Comparison of ENCODE assay signal across 18 cellular contexts in the genomic region with DNA sequence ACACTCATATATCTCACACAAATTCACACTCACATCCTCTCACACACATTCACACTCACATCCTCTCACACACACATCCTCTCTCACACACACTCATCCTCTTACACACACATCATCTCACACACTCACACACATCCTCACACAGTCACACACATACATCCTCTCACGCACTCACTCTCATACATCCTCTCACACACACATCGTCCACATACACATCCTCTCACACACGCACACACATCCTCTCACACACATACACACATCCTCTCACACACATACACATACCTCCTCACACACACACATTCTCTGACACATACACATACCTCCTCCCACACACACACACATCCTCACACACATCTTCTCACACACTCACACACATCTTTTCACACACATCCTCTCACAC.
DNase-seq lines count a peak whose midpoint lies in the region; ATAC-seq, FAIRE-seq and TF ChIP-seq lines count a peak whose summit lies in the region.
"Had no signal": no experiment of that assay in that cellular context is flagged by ENCODE, and none has a peak within 500 bp of the region (broad histone marks: within the 10 kb centered on the region; RNA-seq: fewer than 3 reads in every experiment).

No MANE protein-coding gene starts in this region.

- intact Hi-C loops in GM12878 (cut with micrococcal nuclease; ENCODE audit: unreplicated experiment), result no loop called here
- intact Hi-C loops in naive thymus-derived CD4-positive, alpha-beta T cell (cut with micrococcal nuclease), result no loop called here

- TF ChIP-seq POLR2A in GM12892 (IDR thresholded peaks at IDR 0.05; ENCODE audit: low read depth, low read length) (no peak), GM12878 (IDR thresholded peaks at IDR 0.05; ENCODE audit: low read depth, low read length) (no peak)

- no peaks in the 10 kb centered on the region for H3K79me2 ChIP-seq in GM12878 (ENCODE audit: control insufficient read depth, insufficient read depth, low read length)

- ATAC-seq in GM12878, result no peak
- ATAC-seq in naive thymus-derived CD4-positive, alpha-beta T cell, result peak; percentile 14
- ATAC-seq in activated naive CD8-positive, alpha-beta T cell treated with anti-CD3 and anti-CD28 coated beads, Interleukin-2, amount 50 U/mL, for 24 hours, result no peak

- H3K27ac ChIP-seq in GM12878 (ENCODE audit: control insufficient read depth, insufficient read depth) (no peak overlapping the region), right atrium auricular region (no peak overlapping the region)
- no peak overlapping the region for H3K27ac ChIP-seq in naive thymus-derived CD4-positive, alpha-beta T cell (ENCODE audit: low read depth, low read length)
- H3K27ac ChIP-seq: BLaER1, HL-60, KMS-11 had no signal

- in situ Hi-C loops in GM12878 (cut with MboI), result no loop called here
- in situ Hi-C loops in HAP-1 (cut with MboI; ENCODE audit: low sequenced_read_pairs), result loop anchor here (25.0 kb wide), 1 partner anchor 627 kb away; no protein-coding TSS in a partner anchor

- TF ChIP-seq EP300 in GM12878 (IDR thresholded peaks at IDR 0.05; ENCODE audit: borderline replicate concordance in 1 of 2, control insufficient read depth in 1 of 2, low read depth in 2 of 2, low read length in 2 of 2), result no peak

- no peaks in the 10 kb centered on the region for H4K20me1 ChIP-seq in GM12878 (ENCODE audit: control insufficient read depth, insufficient read depth)
- H4K20me1 ChIP-seq: BLaER1 had no signal

- POLR2A ChIA-PET in HEK293T (lab: Yijun Ruan, JAX), result no interaction called here
- POLR2A ChIA-PET in GM12878 (lab: Charles Lee), result no interaction called here
- POLR2A ChIA-PET in naive thymus-derived CD4-positive, alpha-beta T cell (lab: Charles Lee), result no interaction called here

- no peaks in the 10 kb centered on the region for H3K9me3 Mint-ChIP-seq in naive thymus-derived CD4-positive, alpha-beta T cell
- no peaks in the 10 kb centered on the region for H3K9me3 Mint-ChIP-seq in activated naive CD8-positive, alpha-beta T cell treated with anti-CD3 and anti-CD28 coated beads, Interleukin-2, amount 50 U/mL, for 24 hours
- H3K9me3 Mint-ChIP-seq: CD14-positive monocyte; CD4-positive, alpha-beta memory T cell had no signal

- H3K4me3 Mint-ChIP-seq in naive thymus-derived CD4-positive, alpha-beta T cell, result no peak overlapping the region
- no peak overlapping the region for H3K4me3 Mint-ChIP-seq in activated naive CD8-positive, alpha-beta T cell treated with anti-CD3 and anti-CD28 coated beads, Interleukin-2, amount 50 U/mL, for 24 hours
- H3K4me3 Mint-ChIP-seq: CD14-positive monocyte; CD4-positive, alpha-beta memory T cell had no signal

- RAD21 ChIA-PET in GM12878 (lab: Charles Lee; ENCODE audit: unreplicated experiment), result no interaction called here

- WGBS in GM12878 (ENCODE audit: insufficient coverage, insufficient replicate concordance, low lambda C conversion rate, missing lambda C conversion rate), result 69% methylated on average over 3 of the region's 3 CpGs

- no peak for TF ChIP-seq CTCF in GM12878 (IDR thresholded peaks at IDR 0.05 in 2 of 3, conservative IDR thresholded peaks at IDR 0.05 in 1 of 3; ENCODE audit: control insufficient read depth in 2 of 3, extremely low read depth in 1 of 3, insufficient read depth in 1 of 3, low read depth in 3 of 3, low read length in 3 of 3)
- no peak for TF ChIP-seq CTCF in right atrium auricular region (IDR thresholded peaks at IDR 0.05)

- CTCF ChIA-PET in HEK293T (lab: Yijun Ruan, JAX) (no interaction called here), GM12878 (lab: Yijun Ruan, JAX) (no interaction called here)
- CTCF ChIA-PET in naive thymus-derived CD4-positive, alpha-beta T cell (lab: Charles Lee), result interaction anchor here (0.6 kb wide), 1 partner anchor 678 kb away, joined by 3 read pairs; no protein-coding TSS in a partner anchor

- BruUV-seq in GM12878 (replicated peaks; lab: Mats Ljungman, UMichigan), result no TSS peak

- no peak for TF ChIP-seq RAD21 in GM12878 (IDR thresholded peaks at IDR 0.05; ENCODE audit: insufficient read depth, low read depth, low read length)

- H3K27me3 Mint-ChIP-seq in naive thymus-derived CD4-positive, alpha-beta T cell, result peaks cover 0 to 2% (median 0%) of the 10 kb centered on the region in 5 donors
- peaks cover 2% of the 10 kb centered on the region for H3K27me3 Mint-ChIP-seq in activated naive CD8-positive, alpha-beta T cell treated with anti-CD3 and anti-CD28 coated beads, Interleukin-2, amount 50 U/mL, for 24 hours

- SMC1A ChIA-PET in GM12878 (lab: Charles Lee; ENCODE audit: uncharacterized antibody, unreplicated experiment), result no interaction called here

- no peak overlapping the region for H3K4me2 ChIP-seq in GM12878 (ENCODE audit: control insufficient read depth, insufficient read depth)
- H3K4me2 ChIP-seq: BLaER1, KMS-11 had no signal

- H3K4me3 ChIP-seq in GM12878 (no peak overlapping the region), HAP-1 (no peak overlapping the region), right atrium auricular region (no peak overlapping the region)
- no peak overlapping the region for H3K4me3 ChIP-seq in naive thymus-derived CD4-positive, alpha-beta T cell (ENCODE audit: low read length)
- H3K4me3 ChIP-seq: BLaER1 had no signal

- H3K4me1 ChIP-seq in GM12878 (ENCODE audit: control insufficient read depth, insufficient read depth, low read length) (no peaks in the 10 kb centered on the region), HAP-1 (no peaks in the 10 kb centered on the region), right atrium auricular region (no peaks in the 10 kb centered on the region)
- no peaks in the 10 kb centered on the region for H3K4me1 ChIP-seq in naive thymus-derived CD4-positive, alpha-beta T cell (ENCODE audit: control insufficient read depth in 2 of 2, insufficient read depth in 2 of 2, low read length in 2 of 2)
- H3K4me1 ChIP-seq: BLaER1 had no signal

- H3K36me3 Mint-ChIP-seq in naive thymus-derived CD4-positive, alpha-beta T cell, result no peaks in the 10 kb centered on the region
- H3K36me3 Mint-ChIP-seq in activated naive CD8-positive, alpha-beta T cell treated with anti-CD3 and anti-CD28 coated beads, Interleukin-2, amount 50 U/mL, for 24 hours (ENCODE audit: low read depth), result no peaks in the 10 kb centered on the region
- H3K36me3 Mint-ChIP-seq: CD14-positive monocyte; CD4-positive, alpha-beta memory T cell had no signal

- H3K36me3 ChIP-seq in GM12878 (ENCODE audit: control insufficient read depth in 2 of 2, insufficient read depth in 2 of 2, low read length in 1 of 2) (no peaks in the 10 kb centered on the region), HAP-1 (replicated peaks) (no peaks in the 10 kb centered on the region), right atrium auricular region (no peaks in the 10 kb centered on the region)
- H3K36me3 ChIP-seq in naive thymus-derived CD4-positive, alpha-beta T cell (ENCODE audit: control insufficient read depth in 2 of 3, insufficient read depth in 3 of 3, low read length in 3 of 3), result no peaks in the 10 kb centered on the region
- H3K36me3 ChIP-seq: BLaER1 had no signal

- H3K27me3 ChIP-seq in GM12878 (replicated peaks in 1 of 2; ENCODE audit: control insufficient read depth in 2 of 2, insufficient read depth in 2 of 2, low read length in 1 of 2) (peaks cover 0 to 3% of the 10 kb centered on the region in 2 experiments; a peak in 1 of 4 replicates), HAP-1 (ENCODE audit: low read depth) (0 out of 2 replicates have a peak, but pooled peaks cover 1% of the 10 kb centered on the region), right atrium auricular region (no peaks in the 10 kb centered on the region)
- no peaks in the 10 kb centered on the region for H3K27me3 ChIP-seq in naive thymus-derived CD4-positive, alpha-beta T cell (ENCODE audit: control insufficient read depth in 2 of 2, insufficient read depth in 2 of 2, low read length in 2 of 2)
- H3K27me3 ChIP-seq: BLaER1 had no signal

- no peak overlapping the region for H3K9ac ChIP-seq in GM12878 (ENCODE audit: control insufficient read depth, insufficient read depth, low read length)
- H3K9ac ChIP-seq: BLaER1, KMS-11 had no signal

- FAIRE-seq in GM12892 (lab: Jason Lieb, UNC) (peak; percentile 17), GM12878 (lab: Jason Lieb, UNC) (no peak)
- FAIRE-seq: GM19239 had no signal

- peaks cover 0 to 6% (median 0%) of the 10 kb centered on the region in 7 donors for H3K4me1 Mint-ChIP-seq in naive thymus-derived CD4-positive, alpha-beta T cell
- peaks cover 3% of the 10 kb centered on the region for H3K4me1 Mint-ChIP-seq in activated naive CD8-positive, alpha-beta T cell treated with anti-CD3 and anti-CD28 coated beads, Interleukin-2, amount 50 U/mL, for 24 hours

- H3K27ac Mint-ChIP-seq in naive thymus-derived CD4-positive, alpha-beta T cell, result no peak overlapping the region
- no peak overlapping the region for H3K27ac Mint-ChIP-seq in activated naive CD8-positive, alpha-beta T cell treated with anti-CD3 and anti-CD28 coated beads, Interleukin-2, amount 50 U/mL, for 24 hours
- H3K27ac Mint-ChIP-seq: CD14-positive monocyte; CD4-positive, alpha-beta memory T cell had no signal

- no peak overlapping the region for H2AFZ ChIP-seq in GM12878 (ENCODE audit: control insufficient read depth, low read depth, low read length)

- no peaks in the 10 kb centered on the region; the same call in 2 of the 3 replicates for H3K9me3 ChIP-seq in GM12878 (replicated peaks; ENCODE audit: control insufficient read depth, insufficient read depth, low read length)
- no peaks in the 10 kb centered on the region for H3K9me3 ChIP-seq in naive thymus-derived CD4-positive, alpha-beta T cell (ENCODE audit: control insufficient read depth in 2 of 3, low read length in 3 of 3)
- no peaks in the 10 kb centered on the region for H3K9me3 ChIP-seq in HAP-1
- no peaks in the 10 kb centered on the region for H3K9me3 ChIP-seq in right atrium auricular region
- H3K9me3 ChIP-seq: BLaER1 had no signal

- DNase-seq in GM12892 (ENCODE audit: insufficient read length) (no peak), HEK293T (ENCODE audit: extremely low spot score) (no peak), GM12878 (ENCODE audit: low read depth, low spot score) (no peak), HAP-1 (ENCODE audit: low spot score in 2 of 2) (no peak), UCSD-AML1 (lab: John Stamatoyannopoulos, UW; ENCODE audit: unreplicated experiment) (no peak), right atrium auricular region (ENCODE audit: low spot score) (no peak)
- no peak for DNase-seq in naive thymus-derived CD4-positive, alpha-beta T cell
- DNase-seq in activated naive CD8-positive, alpha-beta T cell treated with anti-CD3 and anti-CD28 coated beads, Interleukin-2, amount 50 U/mL, for 24 hours, result no peak
- DNase-seq: 8988T; CD4-positive, alpha-beta memory T cell; DMS153; DMS79; GDM1 had no signal

TF ChIP-seq in HEK293T, 16 proteins besides CTCF, POLR2A, EP300 and RAD21 (continues in another document):
- TF ChIP-seq CTBP1 (IDR thresholded peaks at IDR 0.05; ENCODE audit: borderline replicate concordance) (0 out of 2 replicates have a peak, but pooled peaks have one; percentile 6), BHLHE40 (IDR thresholded peaks at IDR 0.05; ENCODE audit: borderline replicate concordance) (no peak), ELF4 (IDR thresholded peaks at IDR 0.05) (no peak)

TF ChIP-seq in GM12878, 131 proteins besides CTCF, POLR2A, EP300 and RAD21 (continues in another document):
- TF ChIP-seq EZH2 (IDR thresholded peaks at IDR 0.05; ENCODE audit: borderline replicate concordance, control insufficient read depth, low read depth, low read length), result no peak
